In genomic region chr17:60600490-60601431, GRCh38 we compare ENCODE assay signal across 8 cellular contexts. TPM values are rescaled to one million over a fixed set of nuclear protein-coding genes. Genes with fewer than 3 reads are reported as not detected.
DNase-seq lines count a peak whose midpoint lies in the region; ATAC-seq and TF ChIP-seq lines count a peak whose summit lies in the region.

No MANE protein-coding gene starts in this region.

- H3K27me3 ChIP-seq in liver (ENCODE audit: control insufficient read depth in 4 of 4, insufficient read depth in 4 of 4, low read length in 3 of 4): no peaks in the 10 kb centered on the region

- peak; percentile 47 to 64 for TF ChIP-seq RAD21 in liver (IDR thresholded peaks at IDR 0.05)

- DNase-seq in AG08395 (ENCODE audit: low spot score): peak; percentile 78
- peak; percentile 88 for DNase-seq in NCI-H510A treated with DMSO at 0.1 percent for 48 hours (lab: John Stamatoyannopoulos, UW)
- peak; percentile 56 for DNase-seq in activated CD4-positive, alpha-beta T cell treated with anti-CD3 and anti-CD28 coated beads, Interleukin-2, amount 50 U/mL, for 1 hour
- peak; percentile 93 for DNase-seq in dermis blood vessel endothelial cell
- peak; percentile 70 for DNase-seq in stimulated activated CD4-positive, alpha-beta T cell treated with anti-CD3 and anti-CD28 coated beads, Interleukin-4, amount 100 ng/mL, for 24 hours

- H3K9ac ChIP-seq in liver (ENCODE audit: low read depth in 1 of 2, low read length in 2 of 2): peak overlapping the region; percentile 79 to 93

- H3K9me3 ChIP-seq in liver (ENCODE audit: control insufficient read depth in 4 of 4, low read length in 3 of 4): no peaks in the 10 kb centered on the region

- TF ChIP-seq CTCF in liver (IDR thresholded peaks at IDR 0.05; ENCODE audit: low read depth, low read length, missing input control): peak; percentile 57

- H3K27ac ChIP-seq in liver (ENCODE audit: low read depth in 1 of 2, low read length in 2 of 2): peak overlapping the region; percentile 99

- H3K4me1 ChIP-seq in liver (ENCODE audit: control insufficient read depth in 4 of 4, insufficient read depth in 4 of 4, low read length in 3 of 4): peaks cover 2 to 21% (median 8%) of the 10 kb centered on the region in 4 donors

- under 1% methylated on average over 69 of the region's 69 CpGs for WGBS in liver

- no peaks in the 10 kb centered on the region for H3K36me3 ChIP-seq in liver (ENCODE audit: control insufficient read depth in 4 of 4, insufficient read depth in 3 of 4, low read depth in 1 of 4, low read length in 3 of 4)

- H3K4me3 ChIP-seq in liver (ENCODE audit: low read depth in 1 of 3, low read length in 3 of 3): peak overlapping the region; percentile 71 to 87 (median 83)

- ATAC-seq in GM18907 (IDR thresholded peaks at IDR 0.05; ENCODE audit: unreplicated experiment) (peak; percentile 27), HG03342 (IDR thresholded peaks at IDR 0.05; ENCODE audit: unreplicated experiment) (peak; percentile 26)

TF ChIP-seq in liver, 16 proteins besides CTCF, POLR2A, EP300 and RAD21:
- TF ChIP-seq ZBTB33 (IDR thresholded peaks at IDR 0.05) (no peak), HNF4A (conservative IDR thresholded peaks at IDR 0.05) (peak; percentile 15 to 36), RXRA (IDR thresholded peaks at IDR 0.05) (peak; percentile 11 to 12), HNF4G (IDR thresholded peaks at IDR 0.05) (no peak), NR2F2 (IDR thresholded peaks at IDR 0.05) (peak; percentile 52), EGR1 (IDR thresholded peaks at IDR 0.05; ENCODE audit: low read depth in 2 of 2) (peak in 1 of 2 donors; percentile 4), TAF1 (conservative IDR thresholded peaks at IDR 0.05) (peak; percentile 66)

RNA-seq across cellular contexts. Expression of gene PPM1D, which starts 0.8 kb away (rescaled TPM):
- total RNA-seq in dermis blood vessel endothelial cell: 30.6 and 42.5 TPM in 2 replicates
- total RNA-seq in liver: 1 to 10 TPM; 6.4 to 8.7 TPM
- polyA plus RNA-seq in liver: 1 to 10 TPM; 2.0 to 3.6 TPM

Comparison
In these comparisons a context has a peak if more than half of its experiments do, and no peak if none do; other contexts are left out.
1. Peak in every context shown above with its lines: DNase-seq, ATAC-seq, H3K4me3 ChIP-seq and H3K27ac ChIP-seq.